ENCODE assay signal across 18 cellular contexts in the genomic region with DNA sequence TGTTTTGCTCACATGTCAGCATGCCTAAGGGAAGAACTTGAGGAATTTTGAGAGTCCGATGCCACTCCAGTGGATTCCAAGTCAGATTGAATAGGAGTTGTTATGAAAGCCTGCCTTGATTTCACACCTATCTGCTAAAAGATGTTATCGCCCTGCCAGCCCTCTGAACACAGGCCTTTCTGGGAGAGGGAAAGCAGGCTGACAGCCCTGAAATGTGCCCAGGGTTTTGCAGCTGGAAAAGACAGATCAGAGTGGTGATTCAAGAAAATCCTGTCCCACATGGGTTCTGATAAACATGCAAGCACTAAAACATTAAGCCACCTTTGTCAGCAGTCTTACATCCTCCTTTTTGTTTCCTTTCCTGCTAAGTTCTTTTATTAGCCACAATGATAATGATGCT.
DNase-seq lines count a peak whose midpoint lies in the region; ATAC-seq and TF ChIP-seq lines count a peak whose summit lies in the region.
"Had no signal": no experiment of that assay in that cellular context is flagged by ENCODE, and none has a peak within 500 bp of the region (broad histone marks: within the 10 kb centered on the region; RNA-seq: fewer than 3 reads in every experiment).

No MANE protein-coding gene starts in this region.

- H3K9ac ChIP-seq in BLaER1 treated with 17β-estradiol and CSF1 and Interleukin-3, amounts not matched to agents 10 nM and 100 nM = 0 out of 22 replicates have a peak overlapping the region, but pooled peaks of 1 of the 11 experiments have one; percentile 20

- ATAC-seq in activated T-helper 17 cell treated with anti-CD3 and anti-CD28 coated beads, Interleukin-2, amount 50 U/mL, for 72 hours (replicated peaks) = no peak

- no peaks in the 10 kb centered on the region for H3K27me3 ChIP-seq in BLaER1 treated with 17β-estradiol and CSF1 and Interleukin-3, amounts not matched to agents 10 nM and 100 nM

- no peaks in the 10 kb centered on the region for H3K36me3 ChIP-seq in BLaER1 treated with 17β-estradiol and CSF1 and Interleukin-3, amounts not matched to agents 10 nM and 100 nM

- H3K27ac ChIP-seq in BLaER1 treated with 17β-estradiol and CSF1 and Interleukin-3, amounts not matched to agents 10 nM and 100 nM = peak overlapping the region in 2 of 11 experiments; percentile 22 to 46; a peak in 2 of 22 replicates
- peak overlapping the region; percentile 14; the same call in 1 of the 2 replicates for H3K27ac ChIP-seq in VCaP
- H3K27ac ChIP-seq: PC-9, RWPE1 had no signal

- no peak overlapping the region for H3K4me3 ChIP-seq in BLaER1 treated with 17β-estradiol and CSF1 and Interleukin-3, amounts not matched to agents 10 nM and 100 nM
- H3K4me3 ChIP-seq: PC-9 had no signal

- no peaks in the 10 kb centered on the region for H4K20me1 ChIP-seq in BLaER1 treated with 17β-estradiol and CSF1 and Interleukin-3, amounts not matched to agents 10 nM and 100 nM

- DNase-seq in NCI-H460 (ENCODE audit: extremely low read depth, low read depth) (peak; percentile 57), iPS-NIHi7 (ENCODE audit: extremely low spot score) (peak; percentile 16), UCSD-AML1 (lab: John Stamatoyannopoulos, UW; ENCODE audit: unreplicated experiment) (no peak)
- DNase-seq in activated CD8-positive, alpha-beta memory T cell treated with anti-CD3 and anti-CD28 coated beads for 24 hours = no peak
- DNase-seq: DMS53, GF-D8, Karpas-422, NCI-H1694, NCI-H2081, NCI-H446, NCI-H526 treated with DMSO at 0.1 percent for 48 hours, PC-9, SHP77 treated with DMSO at 0.1 percent for 48 hours had no signal

- H3K9me3 Mint-ChIP-seq in activated T-helper 17 cell treated with anti-CD3 and anti-CD28 coated beads, Interleukin-2, amount 50 U/mL, for 72 hours = peaks cover 3% of the 10 kb centered on the region
- H3K9me3 Mint-ChIP-seq: CD14-positive monocyte had no signal

- no peak for TF ChIP-seq CTCF in VCaP (conservative IDR thresholded peaks at IDR 0.05)

- no peaks in the 10 kb centered on the region for H3K36me3 Mint-ChIP-seq in activated T-helper 17 cell treated with anti-CD3 and anti-CD28 coated beads, Interleukin-2, amount 50 U/mL, for 72 hours (ENCODE audit: low read depth)
- H3K36me3 Mint-ChIP-seq: CD14-positive monocyte had no signal

- H3K4me1 ChIP-seq in BLaER1 treated with 17β-estradiol and CSF1 and Interleukin-3, amounts not matched to agents 10 nM and 100 nM = peaks cover 6 to 16% (median 8%) of the 10 kb centered on the region in 10 experiments; a peak in 17 of 20 replicates

- H3K9me3 ChIP-seq in BLaER1 treated with 17β-estradiol and CSF1 and Interleukin-3, amounts not matched to agents 10 nM and 100 nM (replicated peaks in 1 of 11) = no peaks in the 10 kb centered on the region

- H3K4me3 Mint-ChIP-seq in activated T-helper 17 cell treated with anti-CD3 and anti-CD28 coated beads, Interleukin-2, amount 50 U/mL, for 72 hours = no peak overlapping the region

- H3K4me2 ChIP-seq in BLaER1 treated with 17β-estradiol and CSF1 and Interleukin-3, amounts not matched to agents 10 nM and 100 nM = peak overlapping the region; percentile 4 to 90 (median 27); a peak in 14 of 22 replicates
- H3K4me2 ChIP-seq: PC-9 had no signal

- no peak overlapping the region for H3K27ac Mint-ChIP-seq in activated T-helper 17 cell treated with anti-CD3 and anti-CD28 coated beads, Interleukin-2, amount 50 U/mL, for 72 hours

- no peaks in the 10 kb centered on the region for H3K4me1 Mint-ChIP-seq in activated T-helper 17 cell treated with anti-CD3 and anti-CD28 coated beads, Interleukin-2, amount 50 U/mL, for 72 hours

- H3K27me3 Mint-ChIP-seq in activated T-helper 17 cell treated with anti-CD3 and anti-CD28 coated beads, Interleukin-2, amount 50 U/mL, for 72 hours = no peaks in the 10 kb centered on the region

Comparison
In these comparisons a context has a peak if more than half of its experiments do, and no peak if none do; other contexts are left out.
1. DNase-seq: peak in NCI-H460 (single experiment) and iPS-NIHi7 (single experiment); none in UCSD-AML1 (single experiment) and activated CD8-positive, alpha-beta memory T cell treated with anti-CD3 and anti-CD28 coated beads for 24 hours (single experiment).